ENCODE assay signal across 26 cellular contexts in the genomic region with DNA sequence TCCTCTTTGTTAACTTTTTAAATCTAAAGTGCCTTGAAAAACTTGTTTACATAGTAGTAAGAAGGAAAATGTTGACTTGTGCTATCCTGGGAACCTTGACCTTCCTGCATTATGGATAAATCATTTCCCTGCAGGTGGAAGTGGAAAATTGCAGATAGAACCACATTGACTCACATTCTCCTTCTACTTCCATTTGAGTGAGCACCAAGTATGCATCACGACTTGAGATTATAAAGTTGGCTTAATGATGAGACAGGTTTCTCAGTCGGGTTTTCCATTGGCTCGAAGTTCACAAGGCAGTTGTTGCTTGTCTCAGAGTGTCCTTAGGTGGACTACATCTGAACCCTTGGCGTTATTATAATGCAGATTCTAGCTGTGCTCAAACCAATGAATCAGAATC. TPM values are rescaled to one million over a fixed set of nuclear protein-coding genes. Genes with fewer than 3 reads are reported as not detected.
DNase-seq lines count a peak whose midpoint lies in the region; ATAC-seq and TF ChIP-seq lines count a peak whose summit lies in the region.
"Had no signal": no experiment of that assay in that cellular context is flagged by ENCODE, and none has a peak within 500 bp of the region (broad histone marks: within the 10 kb centered on the region; RNA-seq: fewer than 3 reads in every experiment).

No MANE protein-coding gene starts in this region.

- H3K4me3 ChIP-seq in neutrophil (ENCODE audit: low read depth in 1 of 2, low read length in 1 of 2): no peak overlapping the region
- H3K4me3 ChIP-seq: MG63, SK-N-MC had no signal

- no peak for TF ChIP-seq CTCF in neutrophil (IDR thresholded peaks at IDR 0.05)

- in situ Hi-C loops in ACHN (cut with HindIII; ENCODE audit: low pct_ligation_motif_present, low pct_unique_long_range_greater_than_20kb, low sequenced_read_pairs): no loop called here

- intact Hi-C loops in head of caudate nucleus (cut with DNase I): no loop called here

- peak overlapping the region; percentile 52 for H3K27ac ChIP-seq in neutrophil
- H3K27ac ChIP-seq: RWPE1, SK-N-MC had no signal

- no peaks in the 10 kb centered on the region for H3K9me3 ChIP-seq in neutrophil
- H3K9me3 ChIP-seq: MG63 had no signal

- H3K27me3 ChIP-seq in neutrophil: no peaks in the 10 kb centered on the region
- H3K27me3 ChIP-seq: MG63 had no signal

- DNase-seq in ACHN (peak; percentile 23), M059J (ENCODE audit: low read depth) (peak; percentile 72), glomerular visceral epithelial cell (ENCODE audit: extremely low spot score) (peak; percentile 8), head of caudate nucleus (no peak), DMS 273 treated with DMSO at 0.1 percent for 48 hours (lab: John Stamatoyannopoulos, UW) (no peak)
- DNase-seq: C1 segment of cervical spinal cord; CD4-positive, alpha-beta memory T cell; COR-L47; DMS79 treated with DMSO at 0.1 percent for 48 hours; KBM-7; MG63; NCI-H2029; NCI-H446 treated with DMSO at 0.1 percent for 48 hours; NCI-H526; NCI-H82; SHP77 had no signal

- no peaks in the 10 kb centered on the region for H3K36me3 ChIP-seq in neutrophil
- H3K36me3 ChIP-seq: MG63 had no signal

- ATAC-seq in HG03025 (IDR thresholded peaks at IDR 0.05; ENCODE audit: low FRiP score, unreplicated experiment) (no peak), GM19452 (IDR thresholded peaks at IDR 0.05; ENCODE audit: unreplicated experiment) (no peak)
- ATAC-seq: HCT116, HepG2, Panc1 had no signal

- H3K4me1 ChIP-seq in neutrophil (ENCODE audit: control insufficient read depth in 1 of 2, insufficient read depth in 1 of 2, low read depth in 1 of 2, low read length in 1 of 2): peaks cover 40 to 52% of the 10 kb centered on the region in 2 experiments

RNA-seq across cellular contexts. Expression of a gene that starts 39.9 kb away (rescaled TPM):
- 0.49 and 1.4 TPM in 2 replicates for total RNA-seq in M059J (2014; rRNA removed; shearing (Covaris generic))
- total RNA-seq: HT1080, LHCN-M2 had no signal

Comparison
In these comparisons a context has a peak if more than half of its experiments do, and no peak if none do; other contexts are left out.
1. DNase-seq: peak in ACHN (single experiment), M059J (single experiment) and glomerular visceral epithelial cell (single experiment); none in head of caudate nucleus (0 of 42) and DMS 273 treated with DMSO at 0.1 percent for 48 hours (single experiment).